ENCODE assay signal across 10 cellular contexts in genomic region chr20:62369508-62370114, GRCh38. TPM values are rescaled to one million over a fixed set of nuclear protein-coding genes. Genes with fewer than 3 reads are reported as not detected.
A peak's percentile ranks its signal among the peaks of the same experiment; 100 is the strongest.
DNase-seq lines count a peak whose midpoint lies in the region; ATAC-seq and TF ChIP-seq lines count a peak whose summit lies in the region.
"Had no signal": no experiment of that assay in that cellular context is flagged by ENCODE, and none has a peak within 500 bp of the region (broad histone marks: within the 10 kb centered on the region; RNA-seq: fewer than 3 reads in every experiment).

No MANE protein-coding gene starts in this region.

- peak overlapping the region; percentile 75 for H3K27ac Mint-ChIP-seq in type B pancreatic cell
- no peak overlapping the region for H3K27ac Mint-ChIP-seq in stimulated activated effector memory CD8-positive, alpha-beta T cell treated with anti-CD3 and anti-CD28 coated beads, Interleukin-12 subunit alpha, Interleukin-12 subunit beta, amount 100 ng/mL, for 72 hours

- no peak for TF ChIP-seq EP300 in SK-N-SH (IDR thresholded peaks at IDR 0.05; ENCODE audit: borderline replicate concordance in 1 of 2, low read depth in 1 of 2, low read length in 1 of 2)

- peaks cover 33 to 77% of the 10 kb centered on the region in 2 experiments; a peak in 3 of 4 replicates for H3K4me1 ChIP-seq in SK-N-SH (ENCODE audit: control insufficient read depth in 1 of 2, insufficient read depth in 2 of 2, low read depth in 1 of 2, low read length in 1 of 2)
- peaks cover 19% of the 10 kb centered on the region for H3K4me1 ChIP-seq in colonic mucosa
- H3K4me1 ChIP-seq in mesodermal cell (ENCODE audit: control insufficient read depth, insufficient read depth, low read length, poor library complexity, severe bottlenecking) = peaks cover 43% of the 10 kb centered on the region

- CTCF ChIA-PET in SK-N-SH (lab: Yijun Ruan, JAX) = interaction anchor here (1.0 to 12.0 kb wide), 13 partner anchors 11 to 68 kb away, joined by 3 to 127 read pairs (median 7); partner anchors contain the start of genes ADRM1 and RPS21

- H3K27ac ChIP-seq in SK-N-SH (ENCODE audit: low read depth in 2 of 2, low read length in 1 of 2) = peak overlapping the region; percentile 41 to 93; a peak in 3 of 4 replicates
- peak overlapping the region; percentile 28 for H3K27ac ChIP-seq in colonic mucosa
- H3K27ac ChIP-seq in mesodermal cell (ENCODE audit: low read depth, low read length, severe bottlenecking) = no peak overlapping the region
- H3K27ac ChIP-seq: ovary had no signal

- H3K36me3 ChIP-seq in SK-N-SH (replicated peaks in 1 of 2; ENCODE audit: control insufficient read depth in 1 of 2, insufficient read depth in 2 of 2, low read length in 1 of 2) = no peaks in the 10 kb centered on the region
- no peaks in the 10 kb centered on the region for H3K36me3 ChIP-seq in colonic mucosa
- H3K36me3 ChIP-seq in mesodermal cell (ENCODE audit: control insufficient read depth, insufficient read depth, low read length) = no peaks in the 10 kb centered on the region
- H3K36me3 ChIP-seq: ovary had no signal

- intact Hi-C loops in colonic mucosa (cut with DNase I) = no loop called here

- H3K36me3 Mint-ChIP-seq in type B pancreatic cell = no peaks in the 10 kb centered on the region
- no peaks in the 10 kb centered on the region for H3K36me3 Mint-ChIP-seq in stimulated activated effector memory CD8-positive, alpha-beta T cell treated with anti-CD3 and anti-CD28 coated beads, Interleukin-12 subunit alpha, Interleukin-12 subunit beta, amount 100 ng/mL, for 72 hours

- H3K27me3 Mint-ChIP-seq in type B pancreatic cell = no peaks in the 10 kb centered on the region

- peaks cover 15% of the 10 kb centered on the region; the same call in 1 of the 2 replicates for H3K79me2 ChIP-seq in SK-N-SH (ENCODE audit: insufficient read depth)

- H3K9me3 ChIP-seq in SK-N-SH (no peaks in the 10 kb centered on the region), colonic mucosa (no peaks in the 10 kb centered on the region), mesodermal cell (ENCODE audit: control insufficient read depth, low read length) (no peaks in the 10 kb centered on the region)
- H3K9me3 ChIP-seq: ovary had no signal

- POLR2A ChIA-PET in SK-N-SH (lab: Yijun Ruan, JAX) = interaction anchor here (1.2 to 1.3 kb wide), 2 partner anchors 12 to 17 kb away, joined by 4 to 8 read pairs; partner anchors contain the start of gene RPS21

- H2AFZ ChIP-seq in SK-N-SH (ENCODE audit: low read depth) = no peak overlapping the region

- H3K4me3 Mint-ChIP-seq in type B pancreatic cell = peak overlapping the region; percentile 77
- no peak overlapping the region for H3K4me3 Mint-ChIP-seq in stimulated activated effector memory CD8-positive, alpha-beta T cell treated with anti-CD3 and anti-CD28 coated beads, Interleukin-12 subunit alpha, Interleukin-12 subunit beta, amount 100 ng/mL, for 72 hours

- H3K4me3 ChIP-seq in SK-N-SH (ENCODE audit: low read depth in 2 of 2, low read length in 1 of 2) (no peak overlapping the region; a peak in 1 of 4 replicates), colonic mucosa (no peak overlapping the region), mesodermal cell (ENCODE audit: extremely low read depth, insufficient read depth, low read length, poor library complexity, severe bottlenecking) (peak overlapping the region; percentile 28)

- H3K9ac ChIP-seq in SK-N-SH (no peak overlapping the region), colonic mucosa (ENCODE audit: low read depth in 2 of 2, low read length in 2 of 2) (no peak overlapping the region)

- H3K4me2 ChIP-seq in SK-N-SH = peak overlapping the region; percentile 84

- no peaks in the 10 kb centered on the region for H3K27me3 ChIP-seq in SK-N-SH (ENCODE audit: insufficient read depth)
- peaks cover 28% of the 10 kb centered on the region for H3K27me3 ChIP-seq in colonic mucosa

- peaks cover 13% of the 10 kb centered on the region for H3F3A ChIP-seq in SK-N-SH (replicated peaks; ENCODE audit: insufficient read depth)

- H3K4me1 Mint-ChIP-seq in type B pancreatic cell (ENCODE audit: unreplicated experiment) = peaks cover 13% of the 10 kb centered on the region
- H3K4me1 Mint-ChIP-seq in stimulated activated effector memory CD8-positive, alpha-beta T cell treated with anti-CD3 and anti-CD28 coated beads, Interleukin-12 subunit alpha, Interleukin-12 subunit beta, amount 100 ng/mL, for 72 hours = peaks cover 19% of the 10 kb centered on the region

- DNase-seq in SK-N-SH = no peak
- no peak for DNase-seq in colonic mucosa
- no peak for DNase-seq in type B pancreatic cell (ENCODE audit: extremely low spot score, unreplicated experiment)
- DNase-seq in DMS53 (lab: John Stamatoyannopoulos, UW) = no peak
- no peak for DNase-seq in CD1c-positive myeloid dendritic cell (ENCODE audit: extremely low spot score)
- DNase-seq in stimulated activated effector memory CD8-positive, alpha-beta T cell treated with anti-CD3 and anti-CD28 coated beads, Interleukin-12 subunit alpha, Interleukin-12 subunit beta, amount 100 ng/mL, for 72 hours (ENCODE audit: low spot score in 2 of 2) = no peak
- DNase-seq: NCI-H2171 had no signal

- H3K9me2 ChIP-seq in SK-N-SH = no peaks in the 10 kb centered on the region

- no peak for TF ChIP-seq CTCF in SK-N-SH (IDR thresholded peaks at IDR 0.05)
- TF ChIP-seq CTCF in colonic mucosa (IDR thresholded peaks at IDR 0.05) = no peak
- no peak for TF ChIP-seq CTCF in type B pancreatic cell (conservative IDR thresholded peaks at IDR 0.05)

- no peak for TF ChIP-seq RAD21 in SK-N-SH (IDR thresholded peaks at IDR 0.05; ENCODE audit: low read length)

- H3K9me3 Mint-ChIP-seq in type B pancreatic cell = no peaks in the 10 kb centered on the region
- H3K9me3 Mint-ChIP-seq in stimulated activated effector memory CD8-positive, alpha-beta T cell treated with anti-CD3 and anti-CD28 coated beads, Interleukin-12 subunit alpha, Interleukin-12 subunit beta, amount 100 ng/mL, for 72 hours = no peaks in the 10 kb centered on the region

- H4K20me1 ChIP-seq in SK-N-SH (ENCODE audit: insufficient read depth) = peaks cover 11% of the 10 kb centered on the region

- no peak; the same call in 2 of the 3 replicates for ATAC-seq in SK-N-SH treated with all-trans-retinoic acid at 6 μM for 48 hours
- no peak for ATAC-seq in stimulated activated effector memory CD8-positive, alpha-beta T cell treated with anti-CD3 and anti-CD28 coated beads, Interleukin-12 subunit alpha, Interleukin-12 subunit beta, amount 100 ng/mL, for 72 hours

- WGBS in SK-N-SH (ENCODE audit: low lambda C conversion rate) = 56% methylated on average over 7 of the region's 13 CpGs
- 59 to 78% methylated on average over 4 of the region's 13 CpGs for WGBS in mesodermal cell (ENCODE audit: insufficient coverage in 2 of 2), 2 experiments

TF ChIP-seq in SK-N-SH, 30 proteins besides CTCF, POLR2A, EP300 and RAD21 (continues in another document):
- TF ChIP-seq MAX (IDR thresholded peaks at IDR 0.05; ENCODE audit: low read depth) = no peak
- no peak for TF ChIP-seq SIN3A (IDR thresholded peaks at IDR 0.05; ENCODE audit: borderline replicate concordance, low read depth, low read length)

TF ChIP-seq in SK-N-SH treated with all-trans-retinoic acid at 6 μM for 48 hours, 23 proteins besides CTCF, POLR2A, EP300 and RAD21 (continues in another document):
- no peak for TF ChIP-seq CSDC2 (CRISPR knock-in tag; IDR thresholded peaks at IDR 0.05)
- no peak for TF ChIP-seq SNAI2 (CRISPR knock-in tag; IDR thresholded peaks at IDR 0.05)
- TF ChIP-seq CSRNP3 (CRISPR knock-in tag; IDR thresholded peaks at IDR 0.05) = no peak
- TF ChIP-seq TCF4 (CRISPR knock-in tag; IDR thresholded peaks at IDR 0.05; ENCODE audit: borderline replicate concordance) = no peak
- no peak for TF ChIP-seq ZNF8 (CRISPR knock-in tag; IDR thresholded peaks at IDR 0.05)

RNA-seq across cellular contexts. Expression of gene LAMA5, which starts 2.5 kb away (rescaled TPM):
- polyA plus RNA-seq in SK-N-SH (2012; rRNA removed) = 16.1 and 27.2 TPM in 2 replicates
- polyA plus RNA-seq in SK-N-SH (2012; cell fraction: cytosol; rRNA removed) = 9.9 and 17.8 TPM in 2 replicates
- polyA plus RNA-seq in SK-N-SH (2012; cell fraction: nucleus; rRNA removed) = 127 and 252 TPM in 2 replicates
- total RNA-seq in colonic mucosa (10 to 100 TPM; 32.5 to 35.5 TPM), type B pancreatic cell (ENCODE audit: low replicate concordance) (246 and 611 TPM in 2 replicates)
- 124 TPM for polyA plus RNA-seq in mesodermal cell (2013, experiment 1 of 2)
- polyA plus RNA-seq in mesodermal cell (2013, experiment 2 of 2) = 105 TPM

RNA-seq across cellular contexts. Expression of gene RPS21, which starts 17.3 kb away (rescaled TPM):
- polyA plus RNA-seq in SK-N-SH (2012; rRNA removed) = 11,376 and 16,625 TPM in 2 replicates
- polyA plus RNA-seq in SK-N-SH (2012; cell fraction: cytosol; rRNA removed) = 13,224 and 13,754 TPM in 2 replicates
- polyA plus RNA-seq in SK-N-SH (2012; cell fraction: nucleus; rRNA removed) = 2,698 and 3,651 TPM in 2 replicates
- total RNA-seq in colonic mucosa (1,000 to 10,000 TPM; 1,359 to 1,579 TPM), type B pancreatic cell (ENCODE audit: low replicate concordance) (1,432 and 1,737 TPM in 2 replicates)
- polyA plus RNA-seq in mesodermal cell (2013, experiment 1 of 2) = 1,486 TPM
- 1,451 TPM for polyA plus RNA-seq in mesodermal cell (2013, experiment 2 of 2)

RNA-seq across cellular contexts. Expression of gene CABLES2, which starts 37.5 kb away (rescaled TPM):
- polyA plus RNA-seq in SK-N-SH (2012; rRNA removed) = 4.2 and 4.8 TPM in 2 replicates
- 2.8 and 4.3 TPM in 2 replicates for polyA plus RNA-seq in SK-N-SH (2012; cell fraction: cytosol; rRNA removed)
- polyA plus RNA-seq in SK-N-SH (2012; cell fraction: nucleus; rRNA removed) = 6.6 and 7.6 TPM in 2 replicates
- 10 to 100 TPM in 1 of 2 donors, 1 to 10 TPM in 1; 7.8 to 10.5 TPM for total RNA-seq in colonic mucosa
- 7.6 TPM for polyA plus RNA-seq in mesodermal cell (2013, experiment 1 of 2)
- 7.3 TPM for polyA plus RNA-seq in mesodermal cell (2013, experiment 2 of 2)
- 11.7 and 18.4 TPM in 2 replicates for total RNA-seq in type B pancreatic cell (ENCODE audit: low replicate concordance)

RNA-seq across cellular contexts. Expression of gene RBBP8NL, which starts 57.7 kb away (rescaled TPM):
- polyA plus RNA-seq in SK-N-SH (2012; rRNA removed) = not detected in 2 replicates
- polyA plus RNA-seq in SK-N-SH (2012; cell fraction: cytosol; rRNA removed) = 0.01 TPM in 1 of 2 replicates, not detected in the other
- not detected in 2 replicates for polyA plus RNA-seq in SK-N-SH (2012; cell fraction: nucleus; rRNA removed)
- total RNA-seq in colonic mucosa = 10 to 100 TPM in 1 of 2 donors, 1 to 10 TPM in 1; 5.9 to 12.5 TPM
- not detected for polyA plus RNA-seq in mesodermal cell (2013, experiment 1 of 2)
- not detected for polyA plus RNA-seq in mesodermal cell (2013, experiment 2 of 2)
- total RNA-seq in type B pancreatic cell (ENCODE audit: low replicate concordance) = 7.3 and 17.9 TPM in 2 replicates
- polyA plus RNA-seq: ovary had no signal
